ENCODE assay signal across 9 cellular contexts in genomic region chr5:153551537-153552079, GRCh38.
DNase-seq lines count a peak whose midpoint lies in the region; TF ChIP-seq lines count a peak whose summit lies in the region.
"Had no signal": no experiment of that assay in that cellular context is flagged by ENCODE, and none has a peak within 500 bp of the region (broad histone marks: within the 10 kb centered on the region; RNA-seq: fewer than 3 reads in every experiment).

No MANE protein-coding gene starts in this region.

- peak; percentile 97 for DNase-seq in GM04503 (ENCODE audit: low read depth)
- peak; percentile 75 for DNase-seq in RPMI7951 (ENCODE audit: low read depth)
- peak; percentile 89 for DNase-seq in fibroblast of pulmonary artery (ENCODE audit: low read depth)
- DNase-seq in renal cortical epithelial cell (ENCODE audit: low read depth), result peak; percentile 95
- DNase-seq in SIG-M5 treated with dmso at 0.1 percent for 504 hours (lab: John Stamatoyannopoulos, UW; ENCODE audit: unreplicated experiment), result no peak
- DNase-seq in activated CD4-positive, alpha-beta T cell treated with anti-CD3 and anti-CD28 coated beads for 1 hour, result no peak
- no peak for DNase-seq in hippocampal formation (lab: John Stamatoyannopoulos, UW)
- no peak for DNase-seq in NOMO-1 treated with dmso at 0.1 percent for 144 hours (lab: John Stamatoyannopoulos, UW; ENCODE audit: unreplicated experiment)
- DNase-seq: activated naive CD4-positive, alpha-beta T cell had no signal

- H3K4me3 ChIP-seq in fibroblast of pulmonary artery (replicated peaks; ENCODE audit: low read depth, low read length), result no peak overlapping the region

- no peak for TF ChIP-seq CTCF in fibroblast of pulmonary artery (IDR thresholded peaks at IDR 0.05; ENCODE audit: low read length, missing control alignments)

Comparison
In these comparisons a context has a peak if more than half of its experiments do, and no peak if none do; other contexts are left out.
1. DNase-seq: peak in GM04503 (single experiment), RPMI7951 (single experiment), fibroblast of pulmonary artery (single experiment) and renal cortical epithelial cell (single experiment); none in SIG-M5 treated with dmso at 0.1 percent for 504 hours (single experiment), activated CD4-positive, alpha-beta T cell treated with anti-CD3 and anti-CD28 coated beads for 1 hour (single experiment), hippocampal formation (0 of 2) and NOMO-1 treated with dmso at 0.1 percent for 144 hours (single experiment).